Comparison of ENCODE assay signal across 11 cellular contexts in the genomic region with DNA sequence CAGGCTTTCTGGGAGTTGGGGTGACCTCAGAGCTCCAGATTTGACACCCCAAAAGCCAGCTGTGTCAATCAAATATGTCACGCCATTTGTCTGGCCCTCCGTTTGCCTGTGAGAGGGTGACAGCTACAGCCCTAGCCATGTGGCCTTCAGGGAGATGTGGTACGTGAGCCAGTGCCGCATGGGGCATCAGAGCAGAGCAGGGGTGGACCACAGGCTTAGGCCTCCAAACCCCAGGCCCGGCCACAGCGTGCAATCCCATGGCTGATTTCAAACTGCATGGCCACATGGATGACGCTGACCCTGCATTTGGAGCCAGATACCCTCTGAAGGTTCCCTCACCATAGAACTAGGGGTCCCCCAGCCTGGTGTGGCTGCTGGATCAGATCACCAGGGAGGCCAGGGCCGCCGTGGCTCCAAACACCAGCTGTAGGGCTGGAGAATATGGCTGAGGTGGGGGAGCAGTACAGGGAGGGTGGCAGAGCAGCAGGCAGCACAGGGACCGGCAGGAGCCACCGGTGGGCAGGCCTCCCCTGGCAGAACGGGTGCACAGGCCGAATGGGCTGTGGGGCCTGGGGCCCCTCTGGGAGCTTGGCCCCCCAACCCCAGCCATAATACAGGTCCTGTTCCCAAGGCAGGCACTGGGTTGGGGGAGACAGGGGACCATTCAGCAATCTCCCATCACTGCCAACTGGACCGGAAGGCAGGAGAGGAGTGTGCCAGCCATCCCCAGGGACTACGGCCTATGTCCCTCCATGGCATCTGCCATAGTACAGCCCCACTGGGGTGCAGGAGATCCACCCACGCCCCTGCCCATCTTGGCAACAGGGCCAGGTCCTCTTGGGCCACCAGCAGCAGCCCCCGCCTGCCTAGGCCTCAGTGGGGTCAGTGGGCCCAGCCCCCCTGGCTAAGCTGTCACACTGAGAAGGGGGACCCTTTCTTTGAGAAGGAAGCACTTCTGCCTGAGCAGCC. TPM values are rescaled to one million over a fixed set of nuclear protein-coding genes. Genes with fewer than 3 reads are reported as not detected.
DNase-seq lines count a peak whose midpoint lies in the region; ATAC-seq and TF ChIP-seq lines count a peak whose summit lies in the region.
"Had no signal": no experiment of that assay in that cellular context is flagged by ENCODE, and none has a peak within 500 bp of the region (broad histone marks: within the 10 kb centered on the region; RNA-seq: fewer than 3 reads in every experiment).

No MANE protein-coding gene starts in this region.

- no peak overlapping the region for H2AFZ ChIP-seq in hepatocyte

- 96% methylated on average over 17 of the region's 17 CpGs for WGBS in hepatocyte (ENCODE audit: low lambda C conversion rate, missing lambda C conversion rate)

- TF ChIP-seq CTCF in cardiac muscle cell (IDR thresholded peaks at IDR 0.05; ENCODE audit: low read depth, low read length) (no peak), right atrium auricular region (IDR thresholded peaks at IDR 0.05) (no peak), WERI-Rb-1 (IDR thresholded peaks at IDR 0.05; ENCODE audit: low read depth, low read length) (no peak), hepatocyte (IDR thresholded peaks at IDR 0.05; ENCODE audit: poor library complexity) (no peak)

- no peaks in the 10 kb centered on the region for H3K36me3 ChIP-seq in cardiac muscle cell
- no peaks in the 10 kb centered on the region for H3K36me3 ChIP-seq in right atrium auricular region
- H3K36me3 ChIP-seq in WERI-Rb-1 = peaks cover 40% of the 10 kb centered on the region
- H3K36me3 ChIP-seq in hepatocyte (replicated peaks; ENCODE audit: insufficient read depth, low read depth) = no peaks in the 10 kb centered on the region
- H3K36me3 ChIP-seq: uterus had no signal

- H3K4me3 ChIP-seq in cardiac muscle cell = peak overlapping the region; percentile 35
- H3K4me3 ChIP-seq in right atrium auricular region = no peak overlapping the region
- H3K4me3 ChIP-seq in WERI-Rb-1 (ENCODE audit: low read depth, low read length) = peak overlapping the region; percentile 62
- H3K4me3 ChIP-seq in hepatocyte = no peak overlapping the region
- H3K4me3 ChIP-seq: uterus had no signal

- H3K27ac ChIP-seq in cardiac muscle cell = no peak overlapping the region
- no peak overlapping the region for H3K27ac ChIP-seq in right atrium auricular region
- H3K27ac ChIP-seq in WERI-Rb-1 = 0 out of 2 replicates have a peak overlapping the region, but pooled peaks have one; percentile 26
- H3K27ac ChIP-seq in hepatocyte = no peak overlapping the region
- H3K27ac ChIP-seq: uterus had no signal

- H3K27me3 ChIP-seq in cardiac muscle cell (peaks cover 10% of the 10 kb centered on the region), right atrium auricular region (peaks cover 0 to 3% of the 10 kb centered on the region in 2 donors), WERI-Rb-1 (ENCODE audit: insufficient read depth, low read depth, severe bottlenecking) (no peaks in the 10 kb centered on the region), hepatocyte (no peaks in the 10 kb centered on the region)

- no peak for DNase-seq in cardiac muscle cell (ENCODE audit: low read depth in 1 of 2, low spot score in 1 of 2)
- DNase-seq in right atrium auricular region (ENCODE audit: low spot score) = no peak
- DNase-seq in WERI-Rb-1 = no peak
- DNase-seq in hepatocyte (ENCODE audit: low spot score) = no peak
- DNase-seq in NCI-H510A treated with DMSO at 0.1 percent for 48 hours (lab: John Stamatoyannopoulos, UW) = no peak
- DNase-seq in SHP77 treated with DMSO at 0.1 percent for 48 hours (lab: John Stamatoyannopoulos, UW) = no peak

- no peaks in the 10 kb centered on the region for H3K9me2 ChIP-seq in hepatocyte (replicated peaks; ENCODE audit: insufficient read depth)

- no peaks in the 10 kb centered on the region for H3K9me3 ChIP-seq in cardiac muscle cell (ENCODE audit: low read depth)
- H3K9me3 ChIP-seq in right atrium auricular region = no peaks in the 10 kb centered on the region
- no peaks in the 10 kb centered on the region for H3K9me3 ChIP-seq in WERI-Rb-1 (ENCODE audit: severe bottlenecking)
- H3K9me3 ChIP-seq in hepatocyte (ENCODE audit: low read depth) = no peaks in the 10 kb centered on the region
- H3K9me3 ChIP-seq: uterus had no signal

- no peaks in the 10 kb centered on the region for H3K79me2 ChIP-seq in hepatocyte

- no peaks in the 10 kb centered on the region for H3K4me1 ChIP-seq in cardiac muscle cell (ENCODE audit: low read depth)
- peaks cover 0 to 17% of the 10 kb centered on the region in 2 donors for H3K4me1 ChIP-seq in right atrium auricular region
- peaks cover 3% of the 10 kb centered on the region for H3K4me1 ChIP-seq in hepatocyte (ENCODE audit: insufficient read depth)

- no peaks in the 10 kb centered on the region for H4K20me1 ChIP-seq in hepatocyte (ENCODE audit: insufficient read depth, poor library complexity, severe bottlenecking)

- ATAC-seq in GM18517 (IDR thresholded peaks at IDR 0.05; ENCODE audit: unreplicated experiment) = no peak
- ATAC-seq in GM18858 (IDR thresholded peaks at IDR 0.05; ENCODE audit: unreplicated experiment) = no peak

- peak overlapping the region; percentile 73 for H3K4me2 ChIP-seq in hepatocyte

RNA-seq across cellular contexts. Expression of gene SAPCD2, which starts 1.5 kb away (rescaled TPM):
- total RNA-seq in cardiac muscle cell (6.3 and 42.1 TPM in 2 replicates), right atrium auricular region (under 1 TPM; 0.12 to 0.63 TPM), hepatocyte (4.6 and 7.5 TPM in 2 replicates)
- polyA plus RNA-seq in cardiac muscle cell (4.7 and 28.3 TPM in 2 replicates), hepatocyte (4.8 and 5.6 TPM in 2 replicates)

RNA-seq across cellular contexts. Expression of gene UAP1L1, which starts 8.5 kb away (rescaled TPM):
- total RNA-seq in cardiac muscle cell (5.8 and 13.3 TPM in 2 replicates), right atrium auricular region (1 to 10 TPM; 4.3 to 6.3 TPM), hepatocyte (11.2 and 15.6 TPM in 2 replicates)
- polyA plus RNA-seq in cardiac muscle cell (9.9 and 17.9 TPM in 2 replicates), hepatocyte (39.1 and 40.1 TPM in 2 replicates)

RNA-seq across cellular contexts. Expression of gene ENTPD2, which starts 15.0 kb away (rescaled TPM):
- total RNA-seq in cardiac muscle cell (not detected in 2 replicates), right atrium auricular region (under 1 TPM; 0.41 to 0.67 TPM), hepatocyte (1.8 and 2.3 TPM in 2 replicates)
- polyA plus RNA-seq in cardiac muscle cell (not detected in 2 replicates), hepatocyte (1.1 and 3.2 TPM in 2 replicates)
- total RNA-seq: Daoy, SK-MEL-5 had no signal

RNA-seq across cellular contexts. Expression of gene MAN1B1, which starts 18.0 kb away (rescaled TPM):
- total RNA-seq in cardiac muscle cell (59.4 and 73.3 TPM in 2 replicates), right atrium auricular region (10 to 100 TPM; 20.9 to 26.8 TPM), hepatocyte (54.6 and 60.8 TPM in 2 replicates)
- polyA plus RNA-seq in cardiac muscle cell (67.6 and 86.7 TPM in 2 replicates), hepatocyte (94.2 and 101 TPM in 2 replicates)

RNA-seq across cellular contexts. Expression of gene NPDC1, which starts 22.8 kb away (rescaled TPM):
- total RNA-seq in cardiac muscle cell (40.8 and 65.1 TPM in 2 replicates), right atrium auricular region (10 to 100 TPM; 49.7 to 57.8 TPM), hepatocyte (12.3 and 12.7 TPM in 2 replicates)
- polyA plus RNA-seq in cardiac muscle cell (83.5 and 94.9 TPM in 2 replicates), hepatocyte (69.8 and 72.7 TPM in 2 replicates)

Comparison
In these comparisons a context has a peak if more than half of its experiments do, and no peak if none do; other contexts are left out.
1. H3K4me3 ChIP-seq: peak in cardiac muscle cell (single experiment) and WERI-Rb-1 (single experiment); none in right atrium auricular region (0 of 2) and hepatocyte (single experiment).